14 cellular contexts compared by ENCODE assay signal in genomic region chr16:88484505-88485365, GRCh38.
"Had no signal": no experiment of that assay in that cellular context is flagged by ENCODE, and none has a peak within 500 bp of the region (broad histone marks: within the 10 kb centered on the region; RNA-seq: fewer than 3 reads in every experiment).

No MANE protein-coding gene starts in this region.

- H3K4me1 ChIP-seq: foreskin keratinocyte had no signal

- H3K27me3 ChIP-seq: foreskin keratinocyte, ovary had no signal

- H3K4me3 ChIP-seq: ovary had no signal

- ATAC-seq: foreskin keratinocyte; stimulated activated effector memory CD8-positive, alpha-beta T cell treated with anti-CD3 and anti-CD28 coated beads, Interleukin-12 subunit alpha, Interleukin-12 subunit beta, amount 100 ng/mL, for 72 hours had no signal

- H3K9me3 ChIP-seq: ovary had no signal

- DNase-seq: activated naive CD4-positive, alpha-beta T cell; activated naive CD8-positive, alpha-beta T cell treated with anti-CD3 and anti-CD28 coated beads, Interleukin-2, amount 10 ng/mL, durations not matched to agents 7 days and 5 days; activated T-cell treated with anti-CD3 and anti-CD28 coated beads for 4 hours; central memory CD4-positive, alpha-beta T cell; cortex of kidney; effector CD8-positive, alpha-beta T cell; foreskin keratinocyte; kidney glomerular epithelial cell; mesenchymal stem cell; ovary; T-helper 2 cell had no signal

- FAIRE-seq: TTC549, urothelium cell line had no signal

- H3K36me3 ChIP-seq: ovary had no signal

- H3K27ac ChIP-seq: foreskin keratinocyte, ovary had no signal
